Comparison of ENCODE assay signal across 30 cellular contexts in the genomic region with DNA sequence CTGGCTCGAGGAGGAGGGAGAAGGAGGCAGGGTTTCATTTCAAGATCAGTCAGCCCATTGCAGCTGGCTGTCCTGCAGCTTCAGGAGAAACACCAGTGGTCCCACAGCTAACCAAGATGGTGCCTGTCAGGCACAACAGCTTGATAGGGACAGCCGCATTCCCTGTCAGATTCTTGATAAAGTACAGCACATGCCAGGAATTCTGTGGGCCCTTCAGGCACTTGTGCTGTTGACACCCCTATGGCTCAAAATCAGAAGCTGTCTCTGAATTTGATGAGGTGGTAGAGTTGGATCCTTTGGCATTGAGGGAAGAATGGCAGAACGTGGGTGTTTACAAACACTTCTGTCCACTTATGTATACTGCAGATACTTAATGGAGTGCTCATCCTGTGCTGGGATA.
"Had no signal": no experiment of that assay in that cellular context is flagged by ENCODE, and none has a peak within 500 bp of the region (broad histone marks: within the 10 kb centered on the region; RNA-seq: fewer than 3 reads in every experiment).

No MANE protein-coding gene starts in this region.

- H3K27me3 ChIP-seq: brain microvascular endothelial cell, neural progenitor cell, right atrium auricular region, testis, upper lobe of right lung had no signal

- H3K4me2 ChIP-seq: neural progenitor cell had no signal

- H3K9me3 ChIP-seq: psoas muscle, right atrium auricular region, testis, upper lobe of right lung had no signal

- H3K79me2 ChIP-seq: parathyroid adenoma had no signal

- DNase-seq: activated CD4-positive, alpha-beta T cell treated with anti-CD3 and anti-CD28 coated beads for 48 hours; activated CD4-positive, alpha-beta T cell treated with anti-CD3 and anti-CD28 coated beads, Interleukin-2, amount 50 U/mL, for 48 hours; activated CD8-positive, alpha-beta memory T cell treated with anti-CD3 and anti-CD28 coated beads for 24 hours; activated effector memory CD4-positive, alpha-beta T cell treated with anti-CD3 and anti-CD28 coated beads, Interleukin-2, amount 50 U/mL, for 16 hours; activated naive CD4-positive, alpha-beta T cell treated with anti-CD3 and anti-CD28 coated beads for 36 hours; activated naive CD8-positive, alpha-beta T cell treated with anti-CD3 and anti-CD28 coated beads for 36 hours; brain microvascular endothelial cell; effector memory CD8-positive, alpha-beta T cell; foreskin fibroblast; head of caudate nucleus; hippocampal formation; kidney; left colon; mammary epithelial cell; midbrain; natural killer cell; occipital lobe; psoas muscle; stimulated activated CD4-positive, alpha-beta T cell treated with anti-CD3 and anti-CD28 coated beads, Interleukin-2, amount 100 ng/mL, for 48 hours; stimulated activated naive CD4-positive, alpha-beta T cell treated with Interleukin-2 at 50 U/mL for 16 hours; T-helper 9 cell; testis; upper lobe of right lung; WERI-Rb-1 had no signal

- ATAC-seq: activated CD4-positive, CD25-positive, alpha-beta regulatory T cell treated with anti-CD3 and anti-CD28 coated beads, Interleukin-2, amount 50 U/mL, for 24 hours; effector memory CD8-positive, alpha-beta T cell; esophagus mucosa; left colon; natural killer cell; psoas muscle; upper lobe of right lung had no signal

- H3K36me3 ChIP-seq: brain microvascular endothelial cell, neural progenitor cell, right atrium auricular region, upper lobe of right lung, WERI-Rb-1 had no signal

- H3K9ac ChIP-seq: neural progenitor cell, parathyroid adenoma had no signal

- H2AFZ ChIP-seq: neural progenitor cell, parathyroid adenoma had no signal

- H3K4me1 ChIP-seq: parathyroid adenoma, testis, upper lobe of right lung had no signal

- H3K4me3 ChIP-seq: coronary artery, neural progenitor cell, psoas muscle, right atrium auricular region, testis, upper lobe of right lung had no signal

- H3K27ac ChIP-seq: brain microvascular endothelial cell, neural progenitor cell, parathyroid adenoma, psoas muscle, right atrium auricular region, testis, upper lobe of right lung, WERI-Rb-1 had no signal
